In the genomic region with DNA sequence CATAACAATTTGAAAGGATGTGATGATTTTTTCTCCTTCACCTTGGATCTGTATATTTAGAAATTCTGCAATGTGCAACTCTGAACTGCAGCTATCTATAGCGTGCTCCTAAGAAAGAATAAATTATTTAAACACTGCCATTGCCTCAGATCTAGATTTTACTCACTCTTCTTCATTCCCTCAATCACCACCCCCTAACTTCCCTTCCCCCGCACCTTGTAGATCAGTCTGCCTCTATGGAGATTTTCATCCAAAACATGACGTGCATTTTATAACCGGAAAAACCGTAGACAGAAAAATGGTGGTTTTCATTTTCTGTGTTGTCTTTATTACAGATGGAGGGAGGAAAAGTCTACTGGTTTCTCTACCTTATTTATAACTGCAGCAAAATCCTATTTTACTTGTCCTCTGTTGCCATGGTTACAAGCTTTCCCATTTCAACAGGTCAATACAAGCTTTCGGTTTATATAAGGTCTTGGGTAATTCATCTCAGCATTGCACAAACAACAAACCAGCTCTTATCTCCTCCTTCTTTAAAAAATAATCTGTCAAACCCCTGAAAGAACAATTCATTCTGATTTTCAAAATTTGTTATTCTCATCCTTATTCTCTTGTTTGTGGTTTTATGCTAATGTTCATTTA, we compare ENCODE assay signal across 20 cellular contexts.
A peak's percentile ranks its signal among the peaks of the same experiment; 100 is the strongest.
DNase-seq lines count a peak whose midpoint lies in the region; ATAC-seq and TF ChIP-seq lines count a peak whose summit lies in the region.
"Had no signal": no experiment of that assay in that cellular context is flagged by ENCODE, and none has a peak within 500 bp of the region (broad histone marks: within the 10 kb centered on the region; RNA-seq: fewer than 3 reads in every experiment).

No MANE protein-coding gene starts in this region.

- no peaks in the 10 kb centered on the region for H3K27me3 Mint-ChIP-seq in neural crest cell (ENCODE audit: low read depth)
- H3K27me3 Mint-ChIP-seq in WTC11 (ENCODE audit: low read depth) = no peaks in the 10 kb centered on the region
- H3K27me3 Mint-ChIP-seq: activated CD4-positive, alpha-beta T cell treated with anti-CD3 and anti-CD28 coated beads, Interleukin-2, amount 10 ng/mL, durations not matched to agents 7 days and 5 days; activated naive CD4-positive, alpha-beta T cell treated with anti-CD3 and anti-CD28 coated beads, Interleukin-2, amount 10 ng/mL, durations not matched to agents 7 days and 5 days; naive B cell had no signal

- H3K27ac Mint-ChIP-seq in neural crest cell (ENCODE audit: unreplicated experiment) (peak overlapping the region; percentile 9), WTC11 (no peak overlapping the region)
- H3K27ac Mint-ChIP-seq: activated CD4-positive, alpha-beta T cell treated with anti-CD3 and anti-CD28 coated beads, Interleukin-2, amount 10 ng/mL, durations not matched to agents 7 days and 5 days; activated naive CD4-positive, alpha-beta T cell treated with anti-CD3 and anti-CD28 coated beads, Interleukin-2, amount 10 ng/mL, durations not matched to agents 7 days and 5 days; IgD-negative memory B cell; naive B cell; stimulated activated effector memory CD8-positive, alpha-beta T cell treated with anti-CD3 and anti-CD28 coated beads, Interleukin-12 subunit alpha, Interleukin-12 subunit beta, amount 100 ng/mL, for 72 hours had no signal

- H3K4me3 ChIP-seq in NB4 (ENCODE audit: low read depth, low read length) = no peak overlapping the region
- H3K4me3 ChIP-seq: gastroesophageal sphincter, lung, prostate gland had no signal

- no peaks in the 10 kb centered on the region for H3K9me3 Mint-ChIP-seq in neural crest cell
- H3K9me3 Mint-ChIP-seq in WTC11 = no peaks in the 10 kb centered on the region
- H3K9me3 Mint-ChIP-seq: IgD-negative memory B cell, naive B cell had no signal

- DNase-seq in NB4 (ENCODE audit: low read depth) (peak; percentile 10), NCI-H774 (lab: John Stamatoyannopoulos, UW) (peak; percentile 58), cerebellar cortex (ENCODE audit: low spot score) (peak; percentile 26), neural crest cell (ENCODE audit: low read depth, low spot score) (no peak), HK-2 (ENCODE audit: unreplicated experiment) (no peak), KBM-7 (no peak), GM19238 (ENCODE audit: insufficient read length, low spot score) (no peak), WTC11 (ENCODE audit: low spot score) (no peak)
- DNase-seq: activated CD4-positive, alpha-beta T cell treated with anti-CD3 and anti-CD28 coated beads, Interleukin-2, amount 10 ng/mL, durations not matched to agents 7 days and 5 days; activated naive CD4-positive, alpha-beta T cell treated with anti-CD3 and anti-CD28 coated beads, Interleukin-2, amount 10 ng/mL, durations not matched to agents 7 days and 5 days; dermis blood vessel endothelial cell; erythroblast; naive B cell; NCI-H1048; stimulated activated CD4-positive, alpha-beta T cell treated with anti-CD3 and anti-CD28 coated beads, Interleukin-12 subunit alpha, Interleukin-12 subunit beta, amount 100 ng/mL, for 4 hours had no signal

- POLR2A ChIA-PET in WTC11 (lab: Charles Lee) = no interaction called here

- no peak for TF ChIP-seq POLR2A in NB4 (IDR thresholded peaks at IDR 0.05; ENCODE audit: extremely low read depth, insufficient read length)

- TF ChIP-seq CTCF in NB4 (IDR thresholded peaks at IDR 0.05; ENCODE audit: low read depth, low read length) (no peak), neural crest cell (conservative IDR thresholded peaks at IDR 0.05) (no peak), WTC11 (IDR thresholded peaks at IDR 0.05) (no peak)

- ATAC-seq in WTC11 = no peak
- ATAC-seq: gastroesophageal sphincter; stimulated activated effector memory CD8-positive, alpha-beta T cell treated with anti-CD3 and anti-CD28 coated beads, Interleukin-12 subunit alpha, Interleukin-12 subunit beta, amount 100 ng/mL, for 72 hours had no signal

- in situ Hi-C loops in KBM-7 (cut with MboI; ENCODE audit: low pct_unique_long_range_greater_than_20kb, low sequenced_read_pairs) = no loop called here

- no peaks in the 10 kb centered on the region for H3K36me3 Mint-ChIP-seq in neural crest cell (ENCODE audit: low read depth)
- no peaks in the 10 kb centered on the region for H3K36me3 Mint-ChIP-seq in WTC11
- H3K36me3 Mint-ChIP-seq: activated naive CD4-positive, alpha-beta T cell treated with anti-CD3 and anti-CD28 coated beads, Interleukin-2, amount 10 ng/mL, durations not matched to agents 7 days and 5 days; IgD-negative memory B cell; naive B cell; stimulated activated effector memory CD8-positive, alpha-beta T cell treated with anti-CD3 and anti-CD28 coated beads, Interleukin-12 subunit alpha, Interleukin-12 subunit beta, amount 100 ng/mL, for 72 hours had no signal

- CTCF ChIA-PET in WTC11 (lab: Charles Lee) = interaction anchor here (0.6 to 2.4 kb wide), 2 partner anchors 163 to 898 kb away, joined by 3 to 11 read pairs; no protein-coding TSS in a partner anchor

- H3K4me1 Mint-ChIP-seq in neural crest cell (peaks cover 12% of the 10 kb centered on the region), WTC11 (peaks cover 14% of the 10 kb centered on the region)
- H3K4me1 Mint-ChIP-seq: activated CD4-positive, alpha-beta T cell treated with anti-CD3 and anti-CD28 coated beads, Interleukin-2, amount 10 ng/mL, durations not matched to agents 7 days and 5 days; activated naive CD4-positive, alpha-beta T cell treated with anti-CD3 and anti-CD28 coated beads, Interleukin-2, amount 10 ng/mL, durations not matched to agents 7 days and 5 days; IgD-negative memory B cell; naive B cell; stimulated activated effector memory CD8-positive, alpha-beta T cell treated with anti-CD3 and anti-CD28 coated beads, Interleukin-12 subunit alpha, Interleukin-12 subunit beta, amount 100 ng/mL, for 72 hours had no signal

- no peak overlapping the region for H3K4me3 Mint-ChIP-seq in neural crest cell
- no peak overlapping the region for H3K4me3 Mint-ChIP-seq in WTC11
- H3K4me3 Mint-ChIP-seq: activated CD4-positive, alpha-beta T cell treated with anti-CD3 and anti-CD28 coated beads, Interleukin-2, amount 10 ng/mL, durations not matched to agents 7 days and 5 days; activated naive CD4-positive, alpha-beta T cell treated with anti-CD3 and anti-CD28 coated beads, Interleukin-2, amount 10 ng/mL, durations not matched to agents 7 days and 5 days; IgD-negative memory B cell; naive B cell; stimulated activated effector memory CD8-positive, alpha-beta T cell treated with anti-CD3 and anti-CD28 coated beads, Interleukin-12 subunit alpha, Interleukin-12 subunit beta, amount 100 ng/mL, for 72 hours had no signal

TF ChIP-seq in WTC11, 78 proteins besides CTCF, POLR2A, EP300 and RAD21 (continues in another document):
- TF ChIP-seq FOXP1 (CRISPR knock-in tag; IDR thresholded peaks at IDR 0.05; ENCODE audit: borderline replicate concordance) (no peak), ZNF232 (CRISPR knock-in tag; IDR thresholded peaks at IDR 0.05) (no peak), ZNF121 (CRISPR knock-in tag; IDR thresholded peaks at IDR 0.05) (no peak), TEAD4 (CRISPR knock-in tag; IDR thresholded peaks at IDR 0.05) (no peak)
- TF ChIP-seq, protein P1, sequence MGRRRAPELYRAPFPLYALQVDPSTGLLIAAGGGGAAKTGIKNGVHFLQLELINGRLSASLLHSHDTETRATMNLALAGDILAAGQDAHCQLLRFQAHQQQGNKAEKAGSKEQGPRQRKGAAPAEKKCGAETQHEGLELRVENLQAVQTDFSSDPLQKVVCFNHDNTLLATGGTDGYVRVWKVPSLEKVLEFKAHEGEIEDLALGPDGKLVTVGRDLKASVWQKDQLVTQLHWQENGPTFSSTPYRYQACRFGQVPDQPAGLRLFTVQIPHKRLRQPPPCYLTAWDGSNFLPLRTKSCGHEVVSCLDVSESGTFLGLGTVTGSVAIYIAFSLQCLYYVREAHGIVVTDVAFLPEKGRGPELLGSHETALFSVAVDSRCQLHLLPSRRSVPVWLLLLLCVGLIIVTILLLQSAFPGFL (CRISPR knock-in tag; IDR thresholded peaks at IDR 0.05; ENCODE audit: borderline replicate concordance) = no peak
- TF ChIP-seq, protein P2, sequence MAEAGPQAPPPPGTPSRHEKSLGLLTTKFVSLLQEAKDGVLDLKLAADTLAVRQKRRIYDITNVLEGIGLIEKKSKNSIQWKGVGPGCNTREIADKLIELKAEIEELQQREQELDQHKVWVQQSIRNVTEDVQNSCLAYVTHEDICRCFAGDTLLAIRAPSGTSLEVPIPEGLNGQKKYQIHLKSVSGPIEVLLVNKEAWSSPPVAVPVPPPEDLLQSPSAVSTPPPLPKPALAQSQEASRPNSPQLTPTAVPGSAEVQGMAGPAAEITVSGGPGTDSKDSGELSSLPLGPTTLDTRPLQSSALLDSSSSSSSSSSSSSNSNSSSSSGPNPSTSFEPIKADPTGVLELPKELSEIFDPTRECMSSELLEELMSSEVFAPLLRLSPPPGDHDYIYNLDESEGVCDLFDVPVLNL (CRISPR knock-in tag; IDR thresholded peaks at IDR 0.05; ENCODE audit: borderline replicate concordance, low read depth) = no peak
- TF ChIP-seq, protein P3, sequence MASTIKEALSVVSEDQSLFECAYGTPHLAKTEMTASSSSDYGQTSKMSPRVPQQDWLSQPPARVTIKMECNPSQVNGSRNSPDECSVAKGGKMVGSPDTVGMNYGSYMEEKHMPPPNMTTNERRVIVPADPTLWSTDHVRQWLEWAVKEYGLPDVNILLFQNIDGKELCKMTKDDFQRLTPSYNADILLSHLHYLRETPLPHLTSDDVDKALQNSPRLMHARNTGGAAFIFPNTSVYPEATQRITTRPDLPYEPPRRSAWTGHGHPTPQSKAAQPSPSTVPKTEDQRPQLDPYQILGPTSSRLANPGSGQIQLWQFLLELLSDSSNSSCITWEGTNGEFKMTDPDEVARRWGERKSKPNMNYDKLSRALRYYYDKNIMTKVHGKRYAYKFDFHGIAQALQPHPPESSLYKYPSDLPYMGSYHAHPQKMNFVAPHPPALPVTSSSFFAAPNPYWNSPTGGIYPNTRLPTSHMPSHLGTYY (CRISPR knock-in tag; IDR thresholded peaks at IDR 0.05) = no peak

Comparison
In these comparisons a context has a peak if more than half of its experiments do, and no peak if none do; other contexts are left out.
1. DNase-seq: peak in NB4 (single experiment), NCI-H774 (single experiment) and cerebellar cortex (single experiment); none in neural crest cell (single experiment), HK-2 (single experiment), KBM-7 (single experiment), GM19238 (single experiment) and WTC11 (single experiment).